1 cellular context compared by ENCODE assay signal in the genomic region with DNA sequence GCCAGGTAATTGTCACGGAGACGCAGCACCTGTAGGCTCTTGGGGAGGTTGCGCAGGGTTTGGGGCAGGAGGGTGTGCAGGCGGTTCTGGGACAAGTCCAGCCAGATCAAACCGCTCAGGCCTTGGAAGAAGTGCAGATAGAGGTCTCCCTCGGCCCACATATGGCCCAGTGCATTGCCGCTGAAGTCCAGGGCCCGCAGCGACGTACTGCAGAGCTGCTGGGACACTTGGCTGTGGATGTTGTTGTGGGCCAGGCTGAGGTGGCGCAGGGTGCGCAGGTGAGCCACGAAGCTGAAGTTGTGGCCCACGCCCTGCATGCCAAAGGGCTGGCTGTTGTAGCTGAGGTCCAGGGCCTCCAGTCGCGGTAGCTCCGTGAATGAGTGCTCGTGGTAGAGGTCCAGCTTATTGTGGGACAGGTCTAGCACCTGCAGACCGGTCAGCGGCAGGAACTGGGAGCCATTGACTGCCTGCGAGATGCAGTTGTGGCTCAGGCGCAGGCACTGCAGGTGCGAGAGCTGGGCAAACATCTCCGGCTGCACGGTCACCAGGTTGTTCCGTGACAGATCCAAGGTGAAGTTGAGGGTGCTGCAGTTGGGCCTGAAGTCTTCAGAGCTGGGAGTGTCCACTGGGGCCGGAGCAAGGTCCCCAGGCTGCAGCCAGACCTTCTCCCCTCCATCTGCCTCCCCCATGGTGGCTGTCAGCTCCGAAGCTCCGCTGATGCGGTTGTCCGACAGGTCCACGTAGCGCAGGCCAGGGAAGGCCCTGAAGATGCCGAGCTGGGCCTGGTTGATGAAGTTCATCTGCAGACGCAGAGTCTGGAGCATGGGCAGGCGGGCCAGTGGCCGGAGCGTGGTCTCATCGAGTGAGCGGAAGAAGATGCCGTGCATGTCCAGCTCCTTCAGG.
TF ChIP-seq lines count a peak whose summit lies in the region.

No MANE protein-coding gene starts in this region.

TF ChIP-seq in IMR-90, 13 proteins besides CTCF, POLR2A, EP300 and RAD21:
- TF ChIP-seq MAZ (IDR thresholded peaks at IDR 0.05; ENCODE audit: borderline replicate concordance, low read depth, low read length), result no peak
- no peak for TF ChIP-seq CEBPB (IDR thresholded peaks at IDR 0.05; ENCODE audit: low read depth, low read length)
- TF ChIP-seq RCOR1 (IDR thresholded peaks at IDR 0.05; ENCODE audit: insufficient replicate concordance, low read length), result no peak
- no peak for TF ChIP-seq MAFK (IDR thresholded peaks at IDR 0.05; ENCODE audit: low read depth, low read length)
- TF ChIP-seq MXI1 (IDR thresholded peaks at IDR 0.05; ENCODE audit: borderline replicate concordance, low read depth, low read length), result no peak
- TF ChIP-seq, protein P1, sequence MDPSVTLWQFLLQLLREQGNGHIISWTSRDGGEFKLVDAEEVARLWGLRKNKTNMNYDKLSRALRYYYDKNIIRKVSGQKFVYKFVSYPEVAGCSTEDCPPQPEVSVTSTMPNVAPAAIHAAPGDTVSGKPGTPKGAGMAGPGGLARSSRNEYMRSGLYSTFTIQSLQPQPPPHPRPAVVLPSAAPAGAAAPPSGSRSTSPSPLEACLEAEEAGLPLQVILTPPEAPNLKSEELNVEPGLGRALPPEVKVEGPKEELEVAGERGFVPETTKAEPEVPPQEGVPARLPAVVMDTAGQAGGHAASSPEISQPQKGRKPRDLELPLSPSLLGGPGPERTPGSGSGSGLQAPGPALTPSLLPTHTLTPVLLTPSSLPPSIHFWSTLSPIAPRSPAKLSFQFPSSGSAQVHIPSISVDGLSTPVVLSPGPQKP (IDR thresholded peaks at IDR 0.05; ENCODE audit: borderline replicate concordance, low read depth, low read length), result no peak
- TF ChIP-seq FOS (IDR thresholded peaks at IDR 0.05; ENCODE audit: low read depth, low read length), result no peak
- TF ChIP-seq BHLHE40 (IDR thresholded peaks at IDR 0.05; ENCODE audit: low read depth, low read length), result no peak
- TF ChIP-seq RFX5 (IDR thresholded peaks at IDR 0.05; ENCODE audit: low read depth, low read length), result no peak
